ENCODE assay signal across 1 cellular context in the genomic region with DNA sequence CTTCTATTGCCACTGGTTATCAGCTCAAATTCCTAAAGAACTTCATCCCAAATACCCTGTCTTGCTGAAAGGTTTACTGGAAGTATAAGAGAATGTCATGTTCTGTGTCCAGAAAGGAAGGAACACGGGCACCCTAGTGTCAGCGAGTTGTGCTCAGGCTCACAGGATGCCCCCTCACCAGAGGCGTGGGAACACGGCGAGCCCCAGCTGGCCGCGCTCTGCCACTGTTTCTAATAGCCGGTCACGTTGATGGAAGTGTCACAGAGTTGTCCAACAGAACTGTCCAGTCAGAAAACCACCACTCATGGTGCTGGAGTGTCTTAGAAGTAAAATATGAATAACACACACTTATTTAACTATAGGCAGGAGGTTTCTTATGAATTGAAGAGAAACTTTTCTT.
TF ChIP-seq lines count a peak whose summit lies in the region.

No MANE protein-coding gene starts in this region.

TF ChIP-seq in GM12878, 131 proteins besides CTCF, POLR2A, EP300 and RAD21 (continued from another document):
- TF ChIP-seq, protein P1, sequence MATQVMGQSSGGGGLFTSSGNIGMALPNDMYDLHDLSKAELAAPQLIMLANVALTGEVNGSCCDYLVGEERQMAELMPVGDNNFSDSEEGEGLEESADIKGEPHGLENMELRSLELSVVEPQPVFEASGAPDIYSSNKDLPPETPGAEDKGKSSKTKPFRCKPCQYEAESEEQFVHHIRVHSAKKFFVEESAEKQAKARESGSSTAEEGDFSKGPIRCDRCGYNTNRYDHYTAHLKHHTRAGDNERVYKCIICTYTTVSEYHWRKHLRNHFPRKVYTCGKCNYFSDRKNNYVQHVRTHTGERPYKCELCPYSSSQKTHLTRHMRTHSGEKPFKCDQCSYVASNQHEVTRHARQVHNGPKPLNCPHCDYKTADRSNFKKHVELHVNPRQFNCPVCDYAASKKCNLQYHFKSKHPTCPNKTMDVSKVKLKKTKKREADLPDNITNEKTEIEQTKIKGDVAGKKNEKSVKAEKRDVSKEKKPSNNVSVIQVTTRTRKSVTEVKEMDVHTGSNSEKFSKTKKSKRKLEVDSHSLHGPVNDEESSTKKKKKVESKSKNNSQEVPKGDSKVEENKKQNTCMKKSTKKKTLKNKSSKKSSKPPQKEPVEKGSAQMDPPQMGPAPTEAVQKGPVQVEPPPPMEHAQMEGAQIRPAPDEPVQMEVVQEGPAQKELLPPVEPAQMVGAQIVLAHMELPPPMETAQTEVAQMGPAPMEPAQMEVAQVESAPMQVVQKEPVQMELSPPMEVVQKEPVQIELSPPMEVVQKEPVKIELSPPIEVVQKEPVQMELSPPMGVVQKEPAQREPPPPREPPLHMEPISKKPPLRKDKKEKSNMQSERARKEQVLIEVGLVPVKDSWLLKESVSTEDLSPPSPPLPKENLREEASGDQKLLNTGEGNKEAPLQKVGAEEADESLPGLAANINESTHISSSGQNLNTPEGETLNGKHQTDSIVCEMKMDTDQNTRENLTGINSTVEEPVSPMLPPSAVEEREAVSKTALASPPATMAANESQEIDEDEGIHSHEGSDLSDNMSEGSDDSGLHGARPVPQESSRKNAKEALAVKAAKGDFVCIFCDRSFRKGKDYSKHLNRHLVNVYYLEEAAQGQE (IDR thresholded peaks at IDR 0.05; ENCODE audit: low read depth, low read length), result no peak
- TF ChIP-seq ZNF384 (IDR thresholded peaks at IDR 0.05; ENCODE audit: borderline replicate concordance, low read depth, low read length) (no peak), CBFB (IDR thresholded peaks at IDR 0.05; ENCODE audit: low read depth) (no peak), SIN3A (IDR thresholded peaks at IDR 0.05; ENCODE audit: low read depth, low read length) (no peak), NR2C1 (IDR thresholded peaks at IDR 0.05) (no peak), ZNF24 (IDR thresholded peaks at IDR 0.05) (no peak), SMAD1 (IDR thresholded peaks at IDR 0.05; ENCODE audit: low read depth, partially characterized antibody) (no peak), SMARCA5 (IDR thresholded peaks at IDR 0.05) (no peak)
TF ChIP-seq in GM12878: peak in this region for 0.
